In the genomic region with DNA sequence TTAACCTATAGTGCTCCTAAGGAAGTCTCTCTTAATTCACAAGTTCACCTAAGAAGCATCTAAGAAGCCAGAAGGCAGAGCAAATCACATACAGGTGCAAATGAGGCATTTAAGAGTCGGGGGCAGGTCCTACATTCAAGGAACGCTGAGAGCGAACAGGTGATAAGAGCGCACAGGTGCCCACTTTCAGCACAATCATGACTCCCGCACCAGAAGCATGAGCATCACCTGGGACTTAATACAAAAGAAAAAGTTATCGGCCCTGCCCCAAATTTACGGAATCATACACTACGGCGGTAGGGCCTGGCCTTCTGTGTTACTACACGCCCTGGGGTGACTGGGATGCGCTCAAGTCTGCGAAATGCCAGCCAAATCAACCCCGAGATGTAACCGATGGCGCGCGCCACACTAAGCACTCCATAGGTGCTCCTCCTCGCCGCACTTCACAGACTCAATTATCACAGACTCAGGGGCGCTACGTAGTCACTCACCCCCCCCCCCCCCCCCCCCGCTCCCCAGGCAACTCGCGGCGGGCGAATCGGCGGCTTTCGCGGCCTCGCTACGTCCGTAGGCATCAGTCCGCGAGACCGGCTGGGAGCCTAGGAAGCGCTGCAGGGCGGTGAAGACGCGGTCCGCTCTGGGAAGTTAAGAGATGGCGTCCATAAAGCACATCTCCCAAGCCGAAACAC, we compare ENCODE assay signal across 8 cellular contexts. TPM values are rescaled to one million over a fixed set of nuclear protein-coding genes. Genes with fewer than 3 reads are reported as not detected.
DNase-seq lines count a peak whose midpoint lies in the region; ATAC-seq and TF ChIP-seq lines count a peak whose summit lies in the region.

No MANE protein-coding gene starts in this region.

- no peak for TF ChIP-seq POLR2A in NB4 (IDR thresholded peaks at IDR 0.05; ENCODE audit: extremely low read depth, insufficient read length)

- DNase-seq in HFFc6 (peak; percentile 74), NB4 (ENCODE audit: low read depth) (peak; percentile 76), activated B cell treated with CpG ODN at 0.5 μM for 24 hours (peak; percentile 52), cerebellar cortex (ENCODE audit: low spot score) (peak; percentile 44), NCI-H187 (lab: John Stamatoyannopoulos, UW) (no peak)
- peak; percentile 19 to 29 for DNase-seq in stimulated activated CD4-positive, alpha-beta T cell treated with anti-CD3 and anti-CD28 coated beads, Interleukin-15, amount 100 ng/mL, for 48 hours (ENCODE audit: low read depth in 2 of 2)

- H3K9me3 Mint-ChIP-seq in HFFc6 (no peaks in the 10 kb centered on the region), activated B cell treated with CpG ODN at 0.5 μM for 24 hours (no peaks in the 10 kb centered on the region)

- ATAC-seq in activated B cell treated with CpG ODN at 0.5 μM for 24 hours (ENCODE audit: low read depth): peak; percentile 21

- H3K4me3 Mint-ChIP-seq in HFFc6 (peak overlapping the region; percentile 97), activated B cell treated with CpG ODN at 0.5 μM for 24 hours (peak overlapping the region; percentile 97)

- H3K27me3 Mint-ChIP-seq in HFFc6 (ENCODE audit: insufficient read depth) (peaks cover 2% of the 10 kb centered on the region; the same call in 1 of the 2 replicates), activated B cell treated with CpG ODN at 0.5 μM for 24 hours (no peaks in the 10 kb centered on the region)

- peaks cover 12% of the 10 kb centered on the region for H3K4me1 Mint-ChIP-seq in HFFc6 (ENCODE audit: low read depth)
- H3K4me1 Mint-ChIP-seq in activated B cell treated with CpG ODN at 0.5 μM for 24 hours: peaks cover 14% of the 10 kb centered on the region

- TF ChIP-seq CTCF in HFFc6 (IDR thresholded peaks at IDR 0.05): no peak
- TF ChIP-seq CTCF in NB4 (IDR thresholded peaks at IDR 0.05; ENCODE audit: low read depth, low read length): no peak
- no peak for TF ChIP-seq CTCF in activated B cell treated with CpG ODN at 0.5 μM for 24 hours (IDR thresholded peaks at IDR 0.05)

- POLR2A ChIA-PET in activated B cell treated with CpG ODN at 0.5 μM for 24 hours (lab: Charles Lee): interaction anchor here (0.8 to 1.9 kb wide), 19 partner anchors 11 to 1652 kb away, joined by 3 to 32 read pairs (median 5); a partner anchor contains a TSS

- H3K27me3 ChIP-seq in layer of hippocampus (ENCODE audit: control insufficient read depth, insufficient read depth, low read length): no peaks in the 10 kb centered on the region

- H3K4me3 ChIP-seq in GM08714 (ENCODE audit: low read length) (peak overlapping the region; percentile 79), NB4 (ENCODE audit: low read depth, low read length) (peak overlapping the region; percentile 83)

- H3K36me3 Mint-ChIP-seq in HFFc6 (ENCODE audit: low read depth) (no peaks in the 10 kb centered on the region), activated B cell treated with CpG ODN at 0.5 μM for 24 hours (ENCODE audit: low read depth) (peaks cover 9% of the 10 kb centered on the region)

- intact Hi-C loops in activated B cell treated with CpG ODN at 0.5 μM for 24 hours (cut with micrococcal nuclease): loop anchor here (1.0 to 5.0 kb wide), 3 partner anchors 139 to 641 kb away; a partner anchor contains a TSS

- H3K27ac ChIP-seq in layer of hippocampus (ENCODE audit: low read depth, low read length): peak overlapping the region; percentile 13

- H3K27ac Mint-ChIP-seq in HFFc6: peak overlapping the region; percentile 99
- H3K27ac Mint-ChIP-seq in activated B cell treated with CpG ODN at 0.5 μM for 24 hours: peak overlapping the region; percentile 96

- CTCF ChIA-PET in activated B cell treated with CpG ODN at 0.5 μM for 24 hours (lab: Charles Lee): interaction anchor here (0.7 to 1.7 kb wide), 3 partner anchors 52 to 138 kb away, joined by 4 to 11 read pairs (median 5); no protein-coding TSS in a partner anchor

RNA-seq across cellular contexts. Expression of a gene that starts 0.7 kb away (rescaled TPM):
- 1 to 10 TPM; 6.0 to 8.6 (median 6.7) TPM for total RNA-seq in HFFc6 (2021; fragmentation: NEBNext Ultra II Directional; extraction: Animal tissue kit (Norgen Biotek cat#: 25700))
- total RNA-seq in activated B cell treated with CpG ODN at 0.5 μM for 24 hours: 16.8 and 18.6 TPM in 2 replicates

Comparison
In these comparisons a context has a peak if more than half of its experiments do, and no peak if none do; other contexts are left out.
1. DNase-seq: peak in HFFc6 (single experiment), NB4 (single experiment), activated B cell treated with CpG ODN at 0.5 μM for 24 hours (single experiment), cerebellar cortex (single experiment) and stimulated activated CD4-positive, alpha-beta T cell treated with anti-CD3 and anti-CD28 coated beads, Interleukin-15, amount 100 ng/mL, for 48 hours (2 of 2); none in NCI-H187 (0 of 2).